ENCODE assay signal across 1 cellular context in genomic region chr12:116535241-116535640, GRCh38.
TF ChIP-seq lines count a peak whose summit lies in the region.

No MANE protein-coding gene starts in this region.

TF ChIP-seq in H1, 55 proteins besides CTCF, POLR2A, EP300 and RAD21:
- no peak for TF ChIP-seq TBP (IDR thresholded peaks at IDR 0.05; ENCODE audit: low read depth, low read length)
- no peak for TF ChIP-seq CHD7 (IDR thresholded peaks at IDR 0.05; ENCODE audit: insufficient replicate concordance, low read length)
- no peak for TF ChIP-seq KDM5A (IDR thresholded peaks at IDR 0.05; ENCODE audit: low read length)
- no peak for TF ChIP-seq YY1 (IDR thresholded peaks at IDR 0.05; ENCODE audit: low read depth, low read length)
- no peak for TF ChIP-seq BACH1 (IDR thresholded peaks at IDR 0.05; ENCODE audit: low read length)
TF ChIP-seq in H1: peak in this region for 0.
